1 cellular context compared by ENCODE assay signal in genomic region chr11:34438529-34439507, GRCh38.
TF ChIP-seq lines count a peak whose summit lies in the region.

Gene CAT (plus strand): TSS chr11:34438934. CDS start chr11:34439014, 80 bp downstream.

TF ChIP-seq in HepG2, 621 proteins besides CTCF, POLR2A, EP300 and RAD21 (continued from another document and continues in another):
- TF ChIP-seq CERS6 (CRISPR knock-in tag; IDR thresholded peaks at IDR 0.05) (no peak), KLF9 (CRISPR knock-in tag; IDR thresholded peaks at IDR 0.05; ENCODE audit: low read depth) (no peak), POLR2G (IDR thresholded peaks at IDR 0.05; ENCODE audit: low read depth, low read length) (peak; percentile 87), SIN3B (IDR thresholded peaks at IDR 0.05; ENCODE audit: low read length) (no peak), HDAC2 (CRISPR knock-in tag; IDR thresholded peaks at IDR 0.05) (peak; percentile 46; the same call in 1 of the 2 replicates), MIER2 (CRISPR knock-in tag; IDR thresholded peaks at IDR 0.05) (no peak), RXRB (CRISPR knock-in tag; IDR thresholded peaks at IDR 0.05; ENCODE audit: borderline replicate concordance) (peak; percentile 99), ZNF337 (CRISPR knock-in tag; IDR thresholded peaks at IDR 0.05; ENCODE audit: borderline replicate concordance, low read depth) (0 out of 2 replicates have a peak, but pooled peaks have one; percentile 17), HNRNPL (IDR thresholded peaks at IDR 0.05; ENCODE audit: low read depth, low read length) (peak; percentile 66; the same call in 1 of the 2 replicates), HES4 (CRISPR knock-in tag; IDR thresholded peaks at IDR 0.05; ENCODE audit: borderline replicate concordance) (no peak), FOXC1 (CRISPR knock-in tag; IDR thresholded peaks at IDR 0.05; ENCODE audit: borderline replicate concordance) (peak; percentile 31; the same call in 1 of the 2 replicates), MYC (CRISPR knock-in tag; IDR thresholded peaks at IDR 0.05; ENCODE audit: borderline replicate concordance) (peak; percentile 77; the same call in 1 of the 2 replicates), FOXO4 (CRISPR knock-in tag; conservative IDR thresholded peaks at IDR 0.05) (0 out of 2 replicates have a peak, but pooled peaks have one; percentile 74), TARDBP (CRISPR knock-in tag; IDR thresholded peaks at IDR 0.05) (peak; percentile 66; the same call in 1 of the 2 replicates), DMAP1 (CRISPR knock-in tag; IDR thresholded peaks at IDR 0.05) (peak; percentile 63; the same call in 1 of the 2 replicates), RBM39 (IDR thresholded peaks at IDR 0.05; ENCODE audit: low read depth, low read length, poor library complexity, severe bottlenecking) (peak; percentile 79), MXD4 (CRISPR knock-in tag; IDR thresholded peaks at IDR 0.05) (peak; percentile 60; the same call in 1 of the 2 replicates), ZBTB7B (CRISPR knock-in tag; IDR thresholded peaks at IDR 0.05) (peak; percentile 76), ZBTB39 (CRISPR knock-in tag; IDR thresholded peaks at IDR 0.05) (peak; percentile 59; the same call in 1 of the 2 replicates), PCBP1 (IDR thresholded peaks at IDR 0.05; ENCODE audit: borderline replicate concordance, low read depth, low read length) (0 out of 2 replicates have a peak, but pooled peaks have one; percentile 65), CBX2 (IDR thresholded peaks at IDR 0.05; ENCODE audit: low read depth, low read length) (no peak), CBX2 (CRISPR knock-in tag; IDR thresholded peaks at IDR 0.05; ENCODE audit: low read depth) (no peak), NONO (IDR thresholded peaks at IDR 0.05) (no peak), NONO (CRISPR knock-in tag; conservative IDR thresholded peaks at IDR 0.05) (peak; percentile 60), KAT7 (CRISPR knock-in tag; IDR thresholded peaks at IDR 0.05; ENCODE audit: borderline replicate concordance) (peak; percentile 70; the same call in 1 of the 2 replicates), ZKSCAN8 (CRISPR knock-in tag; IDR thresholded peaks at IDR 0.05; ENCODE audit: borderline replicate concordance) (no peak), ZBTB26 (CRISPR knock-in tag; IDR thresholded peaks at IDR 0.05; ENCODE audit: borderline replicate concordance) (0 out of 2 replicates have a peak, but pooled peaks have one; percentile 37), HMGXB4 (CRISPR knock-in tag; IDR thresholded peaks at IDR 0.05; ENCODE audit: borderline replicate concordance in 1 of 2, low read depth in 1 of 2) (peak; percentile 64 to 78; a peak in 3 of 4 replicates), KLF13 (CRISPR knock-in tag; IDR thresholded peaks at IDR 0.05) (no peak), HMGA1 (CRISPR knock-in tag; conservative IDR thresholded peaks at IDR 0.05) (no peak), TFAP4 (IDR thresholded peaks at IDR 0.05; ENCODE audit: borderline replicate concordance, low read depth) (no peak), ZNF251 (CRISPR knock-in tag; IDR thresholded peaks at IDR 0.05) (no peak), ZNF619 (CRISPR knock-in tag; IDR thresholded peaks at IDR 0.05) (0 out of 2 replicates have a peak, but pooled peaks have one; percentile 49), ZBTB42 (CRISPR knock-in tag; IDR thresholded peaks at IDR 0.05) (0 out of 2 replicates have a peak, but pooled peaks have one; percentile 3), ZNF205 (CRISPR knock-in tag; IDR thresholded peaks at IDR 0.05) (no peak), MLX (CRISPR knock-in tag; IDR thresholded peaks at IDR 0.05) (no peak), ZNF280D (CRISPR knock-in tag; IDR thresholded peaks at IDR 0.05) (peak; percentile 70), XRCC5 (optimal IDR thresholded peaks at IDR 0.05; ENCODE audit: low read length) (peak; percentile 60), TBL1XR1 (IDR thresholded peaks at IDR 0.05; ENCODE audit: borderline replicate concordance, low read length, partially characterized antibody) (no peak), GZF1 (CRISPR knock-in tag; IDR thresholded peaks at IDR 0.05) (peak; percentile 78; the same call in 1 of the 2 replicates), RFX1 (IDR thresholded peaks at IDR 0.05) (peak; percentile 61; the same call in 1 of the 2 replicates), ZNF878 (CRISPR knock-in tag; IDR thresholded peaks at IDR 0.05) (no peak), SKIL (CRISPR knock-in tag; IDR thresholded peaks at IDR 0.05; ENCODE audit: borderline replicate concordance) (peak; percentile 53; the same call in 1 of the 2 replicates)
